ENCODE assay signal across 13 cellular contexts in the genomic region with DNA sequence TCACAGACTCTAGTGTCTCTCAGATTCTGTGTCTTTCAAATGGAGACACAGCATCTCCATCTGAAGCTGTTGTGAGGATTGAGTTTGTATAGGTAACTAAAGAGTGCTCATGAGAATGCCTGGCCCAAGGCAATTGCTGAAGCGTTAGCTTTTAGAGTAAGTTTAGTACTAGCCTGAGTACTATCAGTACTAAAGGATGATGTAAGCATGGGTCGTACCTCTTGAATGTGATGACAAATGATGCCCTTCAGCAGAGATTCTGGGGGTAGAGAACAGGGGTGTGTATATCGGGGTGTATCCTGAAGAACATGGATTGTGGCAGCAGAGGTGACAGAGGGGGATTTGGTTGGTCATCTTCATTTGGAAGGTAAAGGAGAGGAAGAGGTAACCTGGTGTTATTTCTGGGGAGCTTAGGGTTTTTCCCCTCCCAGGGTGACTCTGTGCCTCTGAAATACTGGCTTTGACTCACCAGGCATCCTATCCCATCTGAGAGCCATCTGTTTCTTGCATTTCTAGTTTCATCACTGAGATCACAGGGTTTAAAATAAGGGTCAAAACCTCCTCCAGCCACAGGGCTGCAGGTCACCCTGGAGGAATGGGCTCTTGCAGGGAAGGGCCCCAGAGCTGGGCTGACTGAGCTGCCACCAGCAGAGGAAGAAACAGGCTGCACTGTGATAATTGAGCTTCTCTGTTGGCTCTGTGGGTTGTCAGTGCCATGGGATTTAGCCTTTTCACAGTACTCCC.
DNase-seq lines count a peak whose midpoint lies in the region; ATAC-seq and TF ChIP-seq lines count a peak whose summit lies in the region.
"Had no signal": no experiment of that assay in that cellular context is flagged by ENCODE, and none has a peak within 500 bp of the region (broad histone marks: within the 10 kb centered on the region; RNA-seq: fewer than 3 reads in every experiment).

No MANE protein-coding gene starts in this region.

- H3K27ac ChIP-seq in gastroesophageal sphincter (no peak overlapping the region), caudate nucleus (ENCODE audit: low read depth, low read length) (no peak overlapping the region)

- H3K27me3 ChIP-seq in gastroesophageal sphincter = no peaks in the 10 kb centered on the region

- peak; percentile 50 for DNase-seq in AG08395 (ENCODE audit: low spot score)
- DNase-seq in UCSD-AML1 (lab: John Stamatoyannopoulos, UW; ENCODE audit: unreplicated experiment) = peak; percentile 45
- DNase-seq in caudate nucleus (lab: John Stamatoyannopoulos, UW) = no peak
- DNase-seq in cerebellum (ENCODE audit: low spot score) = no peak
- DNase-seq in stimulated activated naive CD4-positive, alpha-beta T cell (lab: John Stamatoyannopoulos, UW) = no peak
- DNase-seq: activated T-cell treated with anti-CD3 and anti-CD28 coated beads, Interleukin-2, amount 50 U/mL, for 4 hours; H7; NCI-H2029; SW 1271 had no signal

- H3K9me3 ChIP-seq in gastroesophageal sphincter = no peaks in the 10 kb centered on the region

- WGBS in gastroesophageal sphincter (ENCODE audit: low coverage in 1 of 2), 2 donors = 77 to 83% methylated on average over 1 to 3 of the region's 3 CpGs

- peaks cover 0 to 3% of the 10 kb centered on the region in 2 donors for H3K36me3 ChIP-seq in gastroesophageal sphincter

- peak; percentile 84 for ATAC-seq in GM18868 (IDR thresholded peaks at IDR 0.05; ENCODE audit: unreplicated experiment)
- peak; percentile 90 for ATAC-seq in HG02852 (IDR thresholded peaks at IDR 0.05; ENCODE audit: unreplicated experiment)
- ATAC-seq in gastroesophageal sphincter = no peak

- H3K4me3 ChIP-seq in gastroesophageal sphincter = no peak overlapping the region
- H3K4me3 ChIP-seq: lung had no signal

- TF ChIP-seq EP300 in gastroesophageal sphincter (IDR thresholded peaks at IDR 0.05) = no peak

- no peak for TF ChIP-seq POLR2A in gastroesophageal sphincter (IDR thresholded peaks at IDR 0.05)

- TF ChIP-seq CTCF in gastroesophageal sphincter (IDR thresholded peaks at IDR 0.05) = no peak

- H3K4me1 ChIP-seq in gastroesophageal sphincter = peaks cover 0 to 19% (median 0%) of the 10 kb centered on the region in 3 donors

Comparison
In these comparisons a context has a peak if more than half of its experiments do, and no peak if none do; other contexts are left out.
1. DNase-seq: peak in AG08395 (single experiment) and UCSD-AML1 (single experiment); none in caudate nucleus (0 of 61), cerebellum (single experiment) and stimulated activated naive CD4-positive, alpha-beta T cell (0 of 6).